Comparison of ENCODE assay signal across 20 cellular contexts in the genomic region with DNA sequence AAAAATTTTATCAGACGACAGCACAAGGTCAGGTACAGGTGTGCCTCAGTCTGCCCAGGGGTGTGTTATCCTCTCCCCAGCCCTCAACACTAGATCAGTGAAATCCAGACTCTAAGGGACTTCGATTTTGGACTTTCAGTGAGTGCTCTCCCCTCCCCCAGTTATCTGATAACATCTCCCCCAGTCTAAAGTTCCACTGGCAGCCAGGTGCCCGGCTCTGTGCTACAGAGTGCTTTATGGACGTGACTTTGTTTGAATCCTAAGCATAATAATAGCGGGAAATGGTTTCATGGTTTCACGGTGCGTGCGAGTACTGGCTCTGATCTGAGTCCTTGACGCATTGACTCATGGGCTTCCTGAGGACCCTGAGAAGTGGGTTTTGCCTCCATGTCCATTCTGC. TPM values are rescaled to one million over a fixed set of nuclear protein-coding genes. Genes with fewer than 3 reads are reported as not detected.
DNase-seq lines count a peak whose midpoint lies in the region; ATAC-seq, FAIRE-seq and TF ChIP-seq lines count a peak whose summit lies in the region.
"Had no signal": no experiment of that assay in that cellular context is flagged by ENCODE, and none has a peak within 500 bp of the region (broad histone marks: within the 10 kb centered on the region; RNA-seq: fewer than 3 reads in every experiment).

No MANE protein-coding gene starts in this region.

- H3K9ac ChIP-seq in KMS-11: peak overlapping the region; percentile 11; the same call in 1 of the 2 replicates
- H3K9ac ChIP-seq in HepG2 (ENCODE audit: insufficient read depth, low read depth, low read length): no peak overlapping the region

- DNase-seq in ascending aorta (ENCODE audit: low spot score in 2 of 2): no peak
- no peak for DNase-seq in HepG2 (ENCODE audit: low spot score)
- DNase-seq in suprapubic skin (ENCODE audit: low spot score in 2 of 2): no peak
- no peak for DNase-seq in activated naive CD4-positive, alpha-beta T cell (lab: John Stamatoyannopoulos, UW)
- no peak for DNase-seq in HFFc6
- DNase-seq in SK-N-DZ (ENCODE audit: low spot score): no peak
- DNase-seq: activated B cell treated with CpG ODN at 0.5 μM for 24 hours; activated gamma-delta T cell treated with Interleukin-2 at 50 U/mL for 16 hours; DMS79; head of caudate nucleus; NCI-H1048; NCI-H2107; stimulated activated CD4-positive, alpha-beta T cell treated with anti-CD3 and anti-CD28 coated beads, Interleukin-2, amount 100 ng/mL, for 24 hours had no signal

- BruUV-seq in HepG2 (replicated peaks; lab: Mats Ljungman, UMichigan): no TSS peak

- no peaks in the 10 kb centered on the region for H3K9me3 Mint-ChIP-seq in HFFc6
- H3K9me3 Mint-ChIP-seq: activated B cell treated with CpG ODN at 0.5 μM for 24 hours had no signal

- H3K27me3 ChIP-seq in KMS-11 (ENCODE audit: insufficient read depth, low read depth): no peaks in the 10 kb centered on the region; the same call in 1 of the 2 replicates
- no peaks in the 10 kb centered on the region for H3K27me3 ChIP-seq in ascending aorta
- no peaks in the 10 kb centered on the region for H3K27me3 ChIP-seq in HepG2 (ENCODE audit: control insufficient read depth in 1 of 2, insufficient read depth in 2 of 2, low read length in 2 of 2)
- H3K27me3 ChIP-seq in suprapubic skin: no peaks in the 10 kb centered on the region
- H3K27me3 ChIP-seq: right atrium auricular region had no signal

- no peak for TF ChIP-seq RAD21 in HepG2 (CRISPR knock-in tag; IDR thresholded peaks at IDR 0.05)

- no peak for ATAC-seq in HepG2

- H3K4me1 ChIP-seq in KMS-11 (ENCODE audit: low read depth, poor library complexity, severe bottlenecking) (peaks cover 47% of the 10 kb centered on the region), ascending aorta (peaks cover 8 to 39% of the 10 kb centered on the region in 2 donors), HepG2 (ENCODE audit: insufficient read depth, low read length) (peaks cover 68% of the 10 kb centered on the region), suprapubic skin (peaks cover 59% of the 10 kb centered on the region)

- POLR2A ChIA-PET in HepG2 (lab: Yijun Ruan, JAX): interaction anchor here (1.1 kb wide), 1 partner anchor 143 kb away, joined by 3 read pairs; no protein-coding TSS in a partner anchor

- H3K27ac ChIP-seq in KMS-11 (peak overlapping the region; percentile 60), ascending aorta (peak overlapping the region in 1 of 2 donors; percentile 98), HepG2 (ENCODE audit: extremely low read length, insufficient read depth, low read length) (no peak overlapping the region), suprapubic skin (peak overlapping the region; percentile 93)
- H3K27ac ChIP-seq: C4-2B, neutrophil had no signal

- H3K9me3 ChIP-seq in ascending aorta (no peaks in the 10 kb centered on the region), HepG2 (ENCODE audit: low read length) (no peaks in the 10 kb centered on the region), suprapubic skin (no peaks in the 10 kb centered on the region)
- H3K9me3 ChIP-seq: neutrophil, right atrium auricular region had no signal

- 60% methylated on average over 8 of the region's 9 CpGs for WGBS in HepG2 (ENCODE audit: low lambda C conversion rate)
- 82% methylated on average over 8 of the region's 9 CpGs for WGBS in suprapubic skin

- TF ChIP-seq CTCF in KMS-11 (conservative IDR thresholded peaks at IDR 0.05; ENCODE audit: low read depth, low read length): no peak
- TF ChIP-seq CTCF in ascending aorta (IDR thresholded peaks at IDR 0.05): no peak
- TF ChIP-seq CTCF in HepG2 (CRISPR knock-in tag; IDR thresholded peaks at IDR 0.05): no peak
- TF ChIP-seq CTCF in suprapubic skin (IDR thresholded peaks at IDR 0.05): no peak
- TF ChIP-seq CTCF in HFFc6 (IDR thresholded peaks at IDR 0.05): no peak

- H4K20me1 ChIP-seq in KMS-11 (ENCODE audit: insufficient read depth) (no peaks in the 10 kb centered on the region), HepG2 (ENCODE audit: insufficient read depth, low read length) (peaks cover 4% of the 10 kb centered on the region; the same call in 1 of the 2 replicates)

- H3K4me1 Mint-ChIP-seq in HFFc6 (ENCODE audit: low read depth): peaks cover 27% of the 10 kb centered on the region

- in situ Hi-C loops in HepG2 (cut with HindIII; ENCODE audit: extremely low pct_ligation_motif_present, low pct_unique_long_range_greater_than_20kb): no loop called here

- peak overlapping the region; percentile 95 for H3K4me2 ChIP-seq in KMS-11
- H3K4me2 ChIP-seq in HepG2 (ENCODE audit: low read depth, low read length): peak overlapping the region; percentile 93

- H3K79me2 ChIP-seq in KMS-11 (ENCODE audit: insufficient read depth, low read depth) (peaks cover 61% of the 10 kb centered on the region), HepG2 (ENCODE audit: insufficient read depth, low read length) (peaks cover 28% of the 10 kb centered on the region)

- no peaks in the 10 kb centered on the region for H3K27me3 Mint-ChIP-seq in HFFc6 (ENCODE audit: insufficient read depth)
- H3K27me3 Mint-ChIP-seq: activated B cell treated with CpG ODN at 0.5 μM for 24 hours had no signal

- TF ChIP-seq POLR2A in HepG2 (IDR thresholded peaks at IDR 0.05; ENCODE audit: insufficient read depth in 1 of 2, low read depth in 2 of 2, low read length in 2 of 2) (no peak), suprapubic skin (IDR thresholded peaks at IDR 0.05) (no peak)

- no peak overlapping the region for H3K4me3 Mint-ChIP-seq in HFFc6
- H3K4me3 Mint-ChIP-seq: activated B cell treated with CpG ODN at 0.5 μM for 24 hours had no signal

- FAIRE-seq in HepG2 (lab: Jason Lieb, UNC): no peak
- FAIRE-seq: colon, GM19239, islet of Langerhans had no signal

- H3K27ac Mint-ChIP-seq in HFFc6: no peak overlapping the region
- H3K27ac Mint-ChIP-seq: activated B cell treated with CpG ODN at 0.5 μM for 24 hours had no signal

- CTCF ChIA-PET in HepG2 (lab: Yijun Ruan, JAX; ENCODE audit: low intra/inter-chr PET ratio, low total read pairs): no interaction called here

- H2AFZ ChIP-seq in KMS-11 (ENCODE audit: low read depth): no peak overlapping the region
- no peak overlapping the region for H2AFZ ChIP-seq in HepG2 (ENCODE audit: low read length)

- H3K36me3 ChIP-seq in KMS-11 (ENCODE audit: insufficient read depth): no peaks in the 10 kb centered on the region
- H3K36me3 ChIP-seq in ascending aorta: no peaks in the 10 kb centered on the region
- no peaks in the 10 kb centered on the region for H3K36me3 ChIP-seq in HepG2 (replicated peaks in 1 of 2; ENCODE audit: control insufficient read depth in 1 of 2, insufficient read depth in 2 of 2, low read length in 2 of 2)
- no peaks in the 10 kb centered on the region for H3K36me3 ChIP-seq in suprapubic skin
- H3K36me3 ChIP-seq: neutrophil, right atrium auricular region had no signal

- TF ChIP-seq EP300 in HepG2 (IDR thresholded peaks at IDR 0.05; ENCODE audit: low read depth in 2 of 2, low read length in 2 of 2): no peak
- TF ChIP-seq EP300 in HepG2 (CRISPR knock-in tag; IDR thresholded peaks at IDR 0.05; ENCODE audit: borderline replicate concordance): no peak
- no peak for TF ChIP-seq EP300 in suprapubic skin (IDR thresholded peaks at IDR 0.05)

- intact Hi-C loops in ascending aorta (cut with DNase I) (no loop called here), HepG2 (cut with micrococcal nuclease; ENCODE audit: unreplicated experiment) (no loop called here)

- no peak overlapping the region for H3K4me3 ChIP-seq in KMS-11 (IDR thresholded peaks at IDR 0.05; ENCODE audit: insufficient read depth, low read depth, low read length)
- H3K4me3 ChIP-seq in ascending aorta: peak overlapping the region; percentile 89 to 95
- no peak overlapping the region; a peak in 1 of 6 replicates for H3K4me3 ChIP-seq in HepG2 (replicated peaks in 1 of 3; ENCODE audit: insufficient read depth in 1 of 3, low read depth in 2 of 3, low read length in 3 of 3)
- peak overlapping the region; percentile 78 for H3K4me3 ChIP-seq in suprapubic skin

- peaks cover 29% of the 10 kb centered on the region for H3K36me3 Mint-ChIP-seq in HFFc6 (ENCODE audit: low read depth)

TF ChIP-seq in HepG2, 621 proteins besides CTCF, POLR2A, EP300 and RAD21 (continues in another document):
- TF ChIP-seq ZNF235 (CRISPR knock-in tag; IDR thresholded peaks at IDR 0.05; ENCODE audit: borderline replicate concordance): no peak

RNA-seq across cellular contexts. Expression of gene SPSB1, which starts 3.2 kb away (rescaled TPM):
- total RNA-seq in ascending aorta (64.9 TPM), HepG2 (2016; rRNA removed; fragmentation: Illumina TruSeq; extraction: Trizol) (5.0 and 7.1 TPM in 2 replicates), suprapubic skin (10 to 100 TPM; 28.3 to 49.2 (median 42.1) TPM)
- 2.4 and 2.5 TPM in 2 replicates for total RNA-seq in HepG2 (2016; cell fraction: cytosol; rRNA removed; fragmentation: Illumina TruSeq; extraction: Trizol; ENCODE audit: low read depth)
- 5.2 and 5.8 TPM in 2 replicates for total RNA-seq in HepG2 (2016; cell fraction: insoluble cytoplasmic fraction; rRNA removed; fragmentation: Illumina TruSeq; extraction: Trizol)
- total RNA-seq in HepG2 (2016; cell fraction: membrane; rRNA removed; fragmentation: Illumina TruSeq; extraction: Trizol): 4.4 and 5.9 TPM in 2 replicates
- 4.3 and 4.4 TPM in 2 replicates for total RNA-seq in HepG2 (2016; cell fraction: nucleus; rRNA removed; fragmentation: Illumina TruSeq; extraction: Trizol)
- 8.0 and 10.9 TPM in 2 replicates for polyA plus RNA-seq in HepG2 (2011; rRNA removed)
- 8.1 and 8.5 TPM in 2 replicates for polyA plus RNA-seq in HepG2 (2011; cell fraction: cytosol; rRNA removed)
- 5.1 TPM in 2 replicates for polyA plus RNA-seq in HepG2 (2011; cell fraction: nucleus; rRNA removed)
- 4.0 and 7.7 TPM in 2 replicates for polyA plus RNA-seq in HepG2 (2012)
- polyA plus RNA-seq in HepG2 (2016; cell fraction: cytosol; fragmentation: Illumina TruSeq; extraction: Trizol; ENCODE audit: low read depth): 1.9 and 2.2 TPM in 2 replicates
- 7.3 and 7.8 TPM in 2 replicates for polyA plus RNA-seq in HepG2 (2016; cell fraction: insoluble cytoplasmic fraction; fragmentation: Illumina TruSeq; extraction: Trizol; ENCODE audit: low read depth)
- 3.9 and 4.2 TPM in 2 replicates for polyA plus RNA-seq in HepG2 (2016; cell fraction: membrane; fragmentation: Illumina TruSeq; extraction: Trizol; ENCODE audit: low read depth)
- 3.9 and 4.4 TPM in 2 replicates for polyA plus RNA-seq in HepG2 (2016; cell fraction: nucleus; fragmentation: Illumina TruSeq; extraction: Trizol; ENCODE audit: insufficient read depth, low read depth)
- 9.2 and 17.1 TPM in 2 replicates for polyA minus RNA-seq in HepG2 (2011; rRNA and poly(A)+ RNA removed; ENCODE audit: low replicate concordance)
- 3.6 and 6.4 TPM in 2 replicates for polyA minus RNA-seq in HepG2 (2011; cell fraction: cytosol; rRNA and poly(A)+ RNA removed)
- 3.1 and 4.2 TPM in 2 replicates for polyA minus RNA-seq in HepG2 (2011; cell fraction: nucleus; rRNA and poly(A)+ RNA removed)
- total RNA-seq in HFFc6 (2021; fragmentation: NEBNext Ultra II Directional; extraction: Animal tissue kit (Norgen Biotek cat#: 25700)): 10 to 100 TPM in 1 of 6 experiments, 1 to 10 TPM in 5; 5.9 to 10.4 (median 8.6) TPM
- 1.3 and 1.8 TPM in 2 replicates for polyA plus RNA-seq in SK-N-DZ (2014; cell fraction: cytosol; rRNA removed)
- polyA plus RNA-seq in SK-N-DZ (2014; cell fraction: nucleus; rRNA removed): 0.81 and 1.3 TPM in 2 replicates

Comparison
In these comparisons a context has a peak if more than half of its experiments do, and no peak if none do; other contexts are left out.
1. H3K4me3 ChIP-seq: peak in ascending aorta (2 of 2) and suprapubic skin (single experiment); none in KMS-11 (single experiment) and HepG2 (0 of 3).